In genomic region chr15:74060251-74060650, GRCh38 we compare ENCODE assay signal across 16 cellular contexts. TPM values are rescaled to one million over a fixed set of nuclear protein-coding genes. Genes with fewer than 3 reads are reported as not detected.
A peak's percentile ranks its signal among the peaks of the same experiment; 100 is the strongest.
DNase-seq lines count a peak whose midpoint lies in the region; ATAC-seq and TF ChIP-seq lines count a peak whose summit lies in the region.
"Had no signal": no experiment of that assay in that cellular context is flagged by ENCODE, and none has a peak within 500 bp of the region (broad histone marks: within the 10 kb centered on the region; RNA-seq: fewer than 3 reads in every experiment).

No MANE protein-coding gene starts in this region.

- DNase-seq in activated effector memory CD4-positive, alpha-beta T cell treated with anti-CD3 and anti-CD28 coated beads, Interleukin-2, amount 50 U/mL, for 16 hours: peak; percentile 21
- no peak for DNase-seq in activated effector memory CD4-positive, alpha-beta T cell treated with Interleukin-2 at 50 U/mL for 16 hours
- DNase-seq in WTC11 (ENCODE audit: low spot score) (peak; percentile 5), trophoblast cell (no peak), ureter (ENCODE audit: low spot score) (peak; percentile 27), BE2C (no peak)
- DNase-seq: Caco-2; CD8-positive, alpha-beta memory T cell; GF-D8 had no signal

- H3K27me3 ChIP-seq in trophoblast cell (ENCODE audit: insufficient read depth, low read length) (no peaks in the 10 kb centered on the region), BE2C (no peaks in the 10 kb centered on the region)

- H3K36me3 Mint-ChIP-seq in WTC11: peaks cover 4% of the 10 kb centered on the region; the same call in 1 of the 2 replicates
- H3K36me3 Mint-ChIP-seq: CD14-positive monocyte had no signal

- no peak overlapping the region for H3K14ac ChIP-seq in trophoblast cell (ENCODE audit: low read length)

- H2BK12ac ChIP-seq in trophoblast cell (ENCODE audit: low read length): no peak overlapping the region

- peak overlapping the region; percentile 52 for H2AK5ac ChIP-seq in trophoblast cell (ENCODE audit: low read length)

- H2BK120ac ChIP-seq in trophoblast cell (ENCODE audit: insufficient read depth, low read length, poor library complexity): no peak overlapping the region

- no peak for ATAC-seq in WTC11
- no peak for ATAC-seq in HG03159 (IDR thresholded peaks at IDR 0.05; ENCODE audit: unreplicated experiment)
- ATAC-seq: A549 had no signal

- no peak overlapping the region for H4K91ac ChIP-seq in trophoblast cell (ENCODE audit: low read depth, low read length)

- H3K9ac ChIP-seq in trophoblast cell (ENCODE audit: low read length): no peak overlapping the region

- H2BK5ac ChIP-seq in trophoblast cell (ENCODE audit: low read depth, low read length, poor library complexity): no peak overlapping the region

- peaks cover 20% of the 10 kb centered on the region for H3K9me3 Mint-ChIP-seq in WTC11
- H3K9me3 Mint-ChIP-seq: CD8-positive, alpha-beta memory T cell had no signal

- H4K12ac ChIP-seq in trophoblast cell (ENCODE audit: low read depth, low read length): no peak overlapping the region

- TF ChIP-seq CTCF in WTC11 (IDR thresholded peaks at IDR 0.05): no peak
- no peak for TF ChIP-seq CTCF in BE2C (IDR thresholded peaks at IDR 0.05; ENCODE audit: low read depth, low read length)

- CTCF ChIA-PET in WTC11 (lab: Charles Lee): interaction anchor here (1.0 kb wide), 1 partner anchor 247 kb away, joined by 3 read pairs; no protein-coding TSS in a partner anchor

- no peak overlapping the region for H3K27ac Mint-ChIP-seq in WTC11
- H3K27ac Mint-ChIP-seq: CD14-positive monocyte; CD8-positive, alpha-beta memory T cell had no signal

- peaks cover 2 to 4% of the 10 kb centered on the region in 2 experiments for H3K4me1 ChIP-seq in trophoblast cell (ENCODE audit: control insufficient read depth in 1 of 2, insufficient read depth in 2 of 2, low read length in 2 of 2)
- no peaks in the 10 kb centered on the region for H3K4me1 ChIP-seq in BE2C
- H3K4me1 ChIP-seq: A549, Caco-2 had no signal

- no peak overlapping the region for H2AFZ ChIP-seq in trophoblast cell (ENCODE audit: insufficient read depth, low read length, poor library complexity)

- H3K4me3 ChIP-seq in trophoblast cell (ENCODE audit: low read depth, low read length) (no peak overlapping the region), BE2C (ENCODE audit: low read depth, low read length) (no peak overlapping the region)
- H3K4me3 ChIP-seq: A549, HAP-1 had no signal

- H3K36me3 ChIP-seq in trophoblast cell (ENCODE audit: control insufficient read depth in 1 of 2, insufficient read depth in 2 of 2, low read length in 2 of 2): no peaks in the 10 kb centered on the region
- no peaks in the 10 kb centered on the region for H3K36me3 ChIP-seq in BE2C
- H3K36me3 ChIP-seq: HAP-1 had no signal

- no CpG with 5 or more reads among the region's 6 CpGs for WGBS in trophoblast cell (ENCODE audit: extremely low coverage, insufficient coverage, insufficient read length)

- no peaks in the 10 kb centered on the region for H3K79me2 ChIP-seq in trophoblast cell (ENCODE audit: control insufficient read depth, insufficient read depth, low read length, poor library complexity)

- POLR2A ChIA-PET in WTC11 (lab: Charles Lee): no interaction called here

- H3K9me3 ChIP-seq in trophoblast cell (ENCODE audit: insufficient read depth, low read depth, low read length) (no peaks in the 10 kb centered on the region), BE2C (no peaks in the 10 kb centered on the region)
- H3K9me3 ChIP-seq: A549, Caco-2, HAP-1 had no signal

- H3K4me2 ChIP-seq in trophoblast cell (ENCODE audit: low read length): no peak overlapping the region
- H3K4me2 ChIP-seq: A549 had no signal

- no peak overlapping the region for H3K23ac ChIP-seq in trophoblast cell (ENCODE audit: low read length)

- no peak overlapping the region for H3K4ac ChIP-seq in trophoblast cell (ENCODE audit: low read depth, low read length)

- H3K4me3 Mint-ChIP-seq in WTC11: no peak overlapping the region
- H3K4me3 Mint-ChIP-seq: CD14-positive monocyte; CD8-positive, alpha-beta memory T cell had no signal

- H3K27ac ChIP-seq in trophoblast cell (ENCODE audit: low read depth, low read length): no peak overlapping the region
- H3K27ac ChIP-seq: A549 had no signal

- peaks cover 4% of the 10 kb centered on the region for H3K4me1 Mint-ChIP-seq in WTC11
- H3K4me1 Mint-ChIP-seq: CD14-positive monocyte had no signal

- no peak overlapping the region for H3K18ac ChIP-seq in trophoblast cell (ENCODE audit: low read length)

- H3K79me1 ChIP-seq in trophoblast cell (ENCODE audit: low read length): no peaks in the 10 kb centered on the region

- H4K8ac ChIP-seq in trophoblast cell (ENCODE audit: low read depth, low read length): no peak overlapping the region

- peaks cover 20% of the 10 kb centered on the region for H3K27me3 Mint-ChIP-seq in WTC11 (ENCODE audit: low read depth)
- H3K27me3 Mint-ChIP-seq: CD8-positive, alpha-beta memory T cell had no signal

TF ChIP-seq in WTC11, 78 proteins besides CTCF, POLR2A, EP300 and RAD21 (continues in another document):
- no peak for TF ChIP-seq ZNF425 (CRISPR knock-in tag; conservative IDR thresholded peaks at IDR 0.05)
- no peak for TF ChIP-seq MAX (CRISPR knock-in tag; IDR thresholded peaks at IDR 0.05)
- TF ChIP-seq ZNF396 (CRISPR knock-in tag; IDR thresholded peaks at IDR 0.05; ENCODE audit: borderline replicate concordance): no peak
- TF ChIP-seq MLX (CRISPR knock-in tag; IDR thresholded peaks at IDR 0.05): no peak
- no peak for TF ChIP-seq CDX4 (CRISPR knock-in tag; IDR thresholded peaks at IDR 0.05; ENCODE audit: borderline replicate concordance)
- no peak for TF ChIP-seq ZNF671 (CRISPR knock-in tag; IDR thresholded peaks at IDR 0.05)
- no peak for TF ChIP-seq TEAD4 (CRISPR knock-in tag; IDR thresholded peaks at IDR 0.05)
- TF ChIP-seq NR1H2 (CRISPR knock-in tag; IDR thresholded peaks at IDR 0.05): no peak
- no peak for TF ChIP-seq ATF3 (CRISPR knock-in tag; conservative IDR thresholded peaks at IDR 0.05)
- no peak for TF ChIP-seq USF1 (CRISPR knock-in tag; IDR thresholded peaks at IDR 0.05)
- no peak for TF ChIP-seq CBFB (CRISPR knock-in tag; IDR thresholded peaks at IDR 0.05; ENCODE audit: low read depth)
- TF ChIP-seq JAZF1 (CRISPR knock-in tag; IDR thresholded peaks at IDR 0.05): no peak
- TF ChIP-seq JUN (CRISPR knock-in tag; IDR thresholded peaks at IDR 0.05): no peak
- no peak for TF ChIP-seq IRF2 (CRISPR knock-in tag; IDR thresholded peaks at IDR 0.05; ENCODE audit: borderline replicate concordance, low read depth)

RNA-seq across cellular contexts. Expression of gene GOLGA6A, which starts 22.1 kb away (rescaled TPM):
- 3.1 to 6.0 TPM (median 5.7 TPM) in 3 replicates for total RNA-seq in WTC11 (2021)
- 0.48 and 0.58 TPM in 2 replicates for polyA plus RNA-seq in trophoblast cell (2013)
- not detected for total RNA-seq in ureter
- not detected for polyA plus RNA-seq in BE2C (2012; ENCODE audit: insufficient read depth, insufficient read length, low read depth)
- total RNA-seq: Caco-2, HT1080 had no signal
- polyA plus RNA-seq: AG04450; BJ; CD14-positive monocyte; CD8-positive, alpha-beta memory T cell had no signal

Comparison
In these comparisons a context has a peak if more than half of its experiments do, and no peak if none do; other contexts are left out.
1. DNase-seq: peak in activated effector memory CD4-positive, alpha-beta T cell treated with anti-CD3 and anti-CD28 coated beads, Interleukin-2, amount 50 U/mL, for 16 hours (single experiment), WTC11 (single experiment) and ureter (single experiment); none in activated effector memory CD4-positive, alpha-beta T cell treated with Interleukin-2 at 50 U/mL for 16 hours (single experiment), trophoblast cell (0 of 2) and BE2C (single experiment).